Comparison of ENCODE assay signal across 8 cellular contexts in genomic region chr19:47609885-47610545, GRCh38. TPM values are rescaled to one million over a fixed set of nuclear protein-coding genes. Genes with fewer than 3 reads are reported as not detected.
A peak's percentile ranks its signal among the peaks of the same experiment; 100 is the strongest.
DNase-seq lines count a peak whose midpoint lies in the region; ATAC-seq and TF ChIP-seq lines count a peak whose summit lies in the region.

No MANE protein-coding gene starts in this region.

- H3K36me3 ChIP-seq in NT2/D1 (ENCODE audit: insufficient read depth, insufficient read length, low read length), result peaks cover 21% of the 10 kb centered on the region
- peaks cover 0 to 3% (median under 1%) of the 10 kb centered on the region in 3 donors for H3K36me3 ChIP-seq in tibial artery

- peaks cover 10% of the 10 kb centered on the region for H3K4me1 ChIP-seq in NT2/D1 (ENCODE audit: insufficient read depth, insufficient read length)
- H3K4me1 ChIP-seq in tibial artery, result peaks cover 0 to 53% (median 38%) of the 10 kb centered on the region in 4 donors

- peak overlapping the region; percentile 88 to 99 for H3K27ac ChIP-seq in tibial artery

- no peaks in the 10 kb centered on the region for H3K27me3 Mint-ChIP-seq in neural crest cell (ENCODE audit: low read depth)

- intact Hi-C loops in tibial artery (cut with DNase I; ENCODE audit: low total_unique reads), result no loop called here

- DNase-seq in GM19238 (ENCODE audit: insufficient read length, low spot score) (peak; percentile 23), NT2/D1 (ENCODE audit: low read depth, low spot score) (no peak), activated gamma-delta T cell (lab: John Stamatoyannopoulos, UW) (peak; percentile 30), fibroblast of villous mesenchyme (ENCODE audit: low read depth) (peak; percentile 53), neural crest cell (ENCODE audit: low read depth, low spot score) (peak; percentile 57), tibial artery (peak; percentile 41 to 71)

- TF ChIP-seq CTCF in fibroblast of villous mesenchyme (IDR thresholded peaks at IDR 0.05; ENCODE audit: insufficient read depth, low read depth, low read length) (no peak), neural crest cell (conservative IDR thresholded peaks at IDR 0.05) (no peak), tibial artery (IDR thresholded peaks at IDR 0.05) (no peak)

- peak overlapping the region; percentile 91 for H3K4me3 Mint-ChIP-seq in neural crest cell

- H3K9me3 ChIP-seq in NT2/D1 (ENCODE audit: insufficient read depth, low read length), result no peaks in the 10 kb centered on the region
- H3K9me3 ChIP-seq in tibial artery, result no peaks in the 10 kb centered on the region

- H3K27ac Mint-ChIP-seq in neural crest cell (ENCODE audit: unreplicated experiment), result no peak overlapping the region

- peak overlapping the region; percentile 55 for H3K4me3 ChIP-seq in NT2/D1 (ENCODE audit: insufficient read length, low read depth)
- peak overlapping the region; percentile 82 for H3K4me3 ChIP-seq in fibroblast of villous mesenchyme (ENCODE audit: low read depth, low read length)
- H3K4me3 ChIP-seq in tibial artery, result peak overlapping the region; percentile 91 to 100

- peak overlapping the region; percentile 80 for H3K9ac ChIP-seq in NT2/D1 (ENCODE audit: insufficient read length, low read depth)

- H3K9me3 Mint-ChIP-seq in neural crest cell, result no peaks in the 10 kb centered on the region

- peaks cover 40% of the 10 kb centered on the region for H3K4me1 Mint-ChIP-seq in neural crest cell

- H3K27me3 ChIP-seq in NT2/D1 (ENCODE audit: insufficient read depth, insufficient read length), result no peaks in the 10 kb centered on the region
- H3K27me3 ChIP-seq in tibial artery, result no peaks in the 10 kb centered on the region

- ATAC-seq in GM19397 (IDR thresholded peaks at IDR 0.05; ENCODE audit: unreplicated experiment) (no peak), GM19452 (IDR thresholded peaks at IDR 0.05; ENCODE audit: unreplicated experiment) (no peak)

- peaks cover 2% of the 10 kb centered on the region for H3K36me3 Mint-ChIP-seq in neural crest cell (ENCODE audit: low read depth)

RNA-seq across cellular contexts. Expression of gene BICRA, which starts 1.1 kb away (rescaled TPM):
- total RNA-seq in fibroblast of villous mesenchyme, result 3.0 and 5.2 TPM in 2 replicates
- total RNA-seq in neural crest cell, result 28.5 and 28.9 TPM in 2 replicates

RNA-seq across cellular contexts. Expression of gene ZNF541, which starts 37.1 kb away (rescaled TPM):
- total RNA-seq in fibroblast of villous mesenchyme (under 0.01 TPM in 2 replicates), neural crest cell (not detected in 2 replicates)
